In genomic region chr6:144343736-144344428, GRCh38 we compare ENCODE assay signal across 7 cellular contexts. TPM values are rescaled to one million over a fixed set of nuclear protein-coding genes. Genes with fewer than 3 reads are reported as not detected.
A peak's percentile ranks its signal among the peaks of the same experiment; 100 is the strongest.
DNase-seq lines count a peak whose midpoint lies in the region; ATAC-seq and TF ChIP-seq lines count a peak whose summit lies in the region.

No MANE protein-coding gene starts in this region.

- peaks cover 41% of the 10 kb centered on the region for H3K4me1 ChIP-seq in effector memory CD4-positive, alpha-beta T cell (ENCODE audit: control insufficient read depth, insufficient read depth, low read length, poor library complexity, severe bottlenecking)

- DNase-seq in OCI-M1 (lab: John Stamatoyannopoulos, UW) (peak; percentile 62), renal cortical epithelial cell (ENCODE audit: low read depth) (peak; percentile 73), erythroblast (lab: John Stamatoyannopoulos, UW) (no peak), foreskin fibroblast (no peak)
- DNase-seq in effector memory CD4-positive, alpha-beta T cell = peak; percentile 18 to 44 (median 33)

- H3K9me3 ChIP-seq in effector memory CD4-positive, alpha-beta T cell (ENCODE audit: control insufficient read depth, low read length) = no peaks in the 10 kb centered on the region

- peak overlapping the region; percentile 82 for H3K27ac ChIP-seq in effector memory CD4-positive, alpha-beta T cell (ENCODE audit: insufficient read depth, low read length, poor library complexity, severe bottlenecking)

- TF ChIP-seq POLR2A in erythroblast (IDR thresholded peaks at IDR 0.05; ENCODE audit: low read length) = no peak

- peak; percentile 44 for ATAC-seq in GM18873 (IDR thresholded peaks at IDR 0.05; ENCODE audit: low FRiP score, unreplicated experiment)
- peak; percentile 31 for ATAC-seq in HG02870 (IDR thresholded peaks at IDR 0.05; ENCODE audit: unreplicated experiment)

- TF ChIP-seq CTCF in foreskin fibroblast (IDR thresholded peaks at IDR 0.05; ENCODE audit: low read depth, low read length) = no peak

- no peaks in the 10 kb centered on the region for H3K27me3 ChIP-seq in effector memory CD4-positive, alpha-beta T cell (replicated peaks; ENCODE audit: control insufficient read depth, insufficient read depth, low read length, poor library complexity, severe bottlenecking)

- no peaks in the 10 kb centered on the region for H3K36me3 ChIP-seq in effector memory CD4-positive, alpha-beta T cell (ENCODE audit: control insufficient read depth, insufficient read depth, low read length)

- H3K4me3 ChIP-seq in effector memory CD4-positive, alpha-beta T cell (ENCODE audit: insufficient read depth, low read depth, low read length, poor library complexity, severe bottlenecking) = peak overlapping the region; percentile 55
- H3K4me3 ChIP-seq in foreskin fibroblast (ENCODE audit: low read depth in 1 of 2, low read length in 2 of 2) = no peak overlapping the region

RNA-seq across cellular contexts. Expression of gene UTRN, which starts 58.7 kb away (rescaled TPM):
- 70.5 and 155 TPM in 2 replicates for total RNA-seq in renal cortical epithelial cell

Comparison
In these comparisons a context has a peak if more than half of its experiments do, and no peak if none do; other contexts are left out.
1. DNase-seq: peak in OCI-M1 (single experiment), effector memory CD4-positive, alpha-beta T cell (3 of 3) and renal cortical epithelial cell (single experiment); none in erythroblast (0 of 2) and foreskin fibroblast (0 of 2).